In the genomic region with DNA sequence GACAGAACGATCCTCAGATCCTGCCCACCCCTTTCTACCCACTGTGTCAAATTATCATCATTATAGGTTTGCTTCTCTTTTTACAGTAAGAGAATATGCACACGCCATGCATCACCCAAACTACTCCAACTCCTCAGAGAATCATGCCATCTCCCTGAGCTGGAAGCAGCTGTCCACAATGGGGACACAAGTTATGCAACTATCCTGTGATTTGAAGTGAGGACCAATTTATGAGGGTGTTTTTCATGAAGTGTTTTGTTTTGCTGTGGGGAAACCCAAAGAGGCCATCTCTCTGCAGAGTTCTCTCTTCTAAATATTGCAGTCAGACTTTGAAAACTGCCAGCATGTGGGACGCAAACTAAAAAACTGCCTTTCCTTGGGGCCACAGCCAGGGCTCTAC, we compare ENCODE assay signal across 25 cellular contexts. TPM values are rescaled to one million over a fixed set of nuclear protein-coding genes. Genes with fewer than 3 reads are reported as not detected.
A peak's percentile ranks its signal among the peaks of the same experiment; 100 is the strongest.
DNase-seq lines count a peak whose midpoint lies in the region; ATAC-seq and TF ChIP-seq lines count a peak whose summit lies in the region.
"Had no signal": no experiment of that assay in that cellular context is flagged by ENCODE, and none has a peak within 500 bp of the region (broad histone marks: within the 10 kb centered on the region; RNA-seq: fewer than 3 reads in every experiment).

No MANE protein-coding gene starts in this region.

- TF ChIP-seq RAD21 in IMR-90 (IDR thresholded peaks at IDR 0.05; ENCODE audit: low read length): no peak

- H3K56ac ChIP-seq in IMR-90 (ENCODE audit: extremely low read depth, insufficient read depth, low read length): no peak overlapping the region

- peaks cover 9 to 76% (median 74%) of the 10 kb centered on the region in 10 experiments for H3K4me1 ChIP-seq in BLaER1 treated with 17β-estradiol and CSF1 and Interleukin-3, amounts not matched to agents 10 nM and 100 nM
- peaks cover 11% of the 10 kb centered on the region for H3K4me1 ChIP-seq in IMR-90 (ENCODE audit: control insufficient read depth, insufficient read depth, low read length)
- peaks cover 69% of the 10 kb centered on the region for H3K4me1 ChIP-seq in adipocyte (ENCODE audit: control insufficient read depth, insufficient read depth, low read length)

- peak overlapping the region; percentile 63 to 90 (median 87) for H3K27ac ChIP-seq in BLaER1 treated with 17β-estradiol and CSF1 and Interleukin-3, amounts not matched to agents 10 nM and 100 nM
- no peak overlapping the region for H3K27ac ChIP-seq in IMR-90 (ENCODE audit: insufficient read depth, low read length)
- H3K27ac ChIP-seq: cardiac muscle cell, thoracic aorta had no signal

- dilution Hi-C loops in IMR-90 (cut with HindIII; ENCODE audit: low sequenced_read_pairs, unreplicated experiment): no loop called here

- H4K20me1 ChIP-seq in BLaER1 treated with 17β-estradiol and CSF1 and Interleukin-3, amounts not matched to agents 10 nM and 100 nM: no peaks in the 10 kb centered on the region
- H4K20me1 ChIP-seq in IMR-90 (ENCODE audit: insufficient read depth, low read length): no peaks in the 10 kb centered on the region

- no peaks in the 10 kb centered on the region for H3K36me3 ChIP-seq in BLaER1 treated with 17β-estradiol and CSF1 and Interleukin-3, amounts not matched to agents 10 nM and 100 nM
- H3K36me3 ChIP-seq in IMR-90 (ENCODE audit: control insufficient read depth, insufficient read depth, low read length) (no peaks in the 10 kb centered on the region), adipocyte (ENCODE audit: control insufficient read depth, insufficient read depth, low read length, severe bottlenecking) (no peaks in the 10 kb centered on the region)
- H3K36me3 ChIP-seq: cardiac muscle cell, heart right ventricle, thoracic aorta had no signal

- H3K79me1 ChIP-seq in IMR-90 (ENCODE audit: low read depth in 1 of 2, low read length in 2 of 2): no peaks in the 10 kb centered on the region

- no peak overlapping the region for H3K23ac ChIP-seq in IMR-90 (ENCODE audit: low read depth, low read length)

- H3K4ac ChIP-seq in IMR-90 (ENCODE audit: low read depth, low read length): no peak overlapping the region

- CTCF ChIA-PET in IMR-90 (lab: Yijun Ruan, JAX): no interaction called here

- H2BK15ac ChIP-seq in IMR-90 (ENCODE audit: low read depth, low read length): no peak overlapping the region

- H3K27me3 ChIP-seq in BLaER1 treated with 17β-estradiol and CSF1 and Interleukin-3, amounts not matched to agents 10 nM and 100 nM: no peaks in the 10 kb centered on the region
- H3K27me3 ChIP-seq in IMR-90 (ENCODE audit: control insufficient read depth, insufficient read depth, low read length) (no peaks in the 10 kb centered on the region), adipocyte (replicated peaks; ENCODE audit: control insufficient read depth, insufficient read depth, low read length) (no peaks in the 10 kb centered on the region)
- H3K27me3 ChIP-seq: cardiac muscle cell, heart right ventricle had no signal

- intact Hi-C loops in IMR-90 (cut with micrococcal nuclease) (no loop called here), sciatic nerve (cut with DNase I) (no loop called here)

- DNase-seq in IMR-90 (no peak), adipocyte (ENCODE audit: low read depth) (no peak), sciatic nerve (ENCODE audit: low spot score) (no peak), dedifferentiated amniotic fluid mesenchymal stem cell (ENCODE audit: extremely low spot score) (no peak), NCI-H146 treated with DMSO at 0.1 percent for 48 hours (lab: John Stamatoyannopoulos, UW; ENCODE audit: unreplicated experiment) (no peak), pons (ENCODE audit: low spot score) (no peak), NCI-H1417 (lab: John Stamatoyannopoulos, UW) (no peak)
- DNase-seq: activated CD4-positive, CD25-positive, alpha-beta regulatory T cell treated with anti-CD3 and anti-CD28 coated beads, Interleukin-2, amount 50 U/mL, for 72 hours; activated naive CD4-positive, alpha-beta T cell; activated T-cell treated with anti-CD3 and anti-CD28 coated beads, Interleukin-2, amount 50 U/mL, for 4 hours; amygdala; dermis blood vessel endothelial cell; DMS79 treated with DMSO at 0.1 percent for 48 hours; heart right ventricle; left colon; NCI-H146; NCI-H510A treated with DMSO at 0.1 percent for 48 hours; nephron progenitor cell; small intestine; stimulated activated CD4-positive, alpha-beta T cell treated with anti-CD3 and anti-CD28 coated beads, Interleukin-2, amount 100 ng/mL, for 24 hours; SW 1271 had no signal

- no peak overlapping the region for H2BK120ac ChIP-seq in IMR-90 (ENCODE audit: low read depth, low read length)

- H2AK9ac ChIP-seq in IMR-90 (replicated peaks; ENCODE audit: low read depth, low read length, poor library complexity): no peak overlapping the region

- in situ Hi-C loops in IMR-90 (cut with MboI; ENCODE audit: low sequenced_read_pairs): no loop called here

- peaks cover 0 to 6% (median 0%) of the 10 kb centered on the region in 11 experiments; a peak in 3 of 22 replicates for H3K9me3 ChIP-seq in BLaER1 treated with 17β-estradiol and CSF1 and Interleukin-3, amounts not matched to agents 10 nM and 100 nM (replicated peaks in 1 of 11)
- no peaks in the 10 kb centered on the region for H3K9me3 ChIP-seq in IMR-90 (ENCODE audit: control insufficient read depth, insufficient read depth, low read length)
- no peaks in the 10 kb centered on the region for H3K9me3 ChIP-seq in adipocyte (ENCODE audit: control insufficient read depth, low read length)
- H3K9me3 ChIP-seq: heart right ventricle, thoracic aorta had no signal

- H4K8ac ChIP-seq in IMR-90 (ENCODE audit: low read depth in 2 of 2, low read length in 2 of 2): no peak overlapping the region

- POLR2A ChIA-PET in IMR-90 (lab: Charles Lee; ENCODE audit: unreplicated experiment): no interaction called here

- no peak overlapping the region for H2AK5ac ChIP-seq in IMR-90 (ENCODE audit: low read depth, low read length)

- H2BK5ac ChIP-seq in IMR-90 (ENCODE audit: low read depth, low read length, poor library complexity, severe bottlenecking): no peak overlapping the region

- no peak overlapping the region for H4K91ac ChIP-seq in IMR-90 (ENCODE audit: insufficient read depth, low read depth, low read length)

- 0 out of 20 replicates have a peak overlapping the region, but pooled peaks of 1 of the 10 experiments have one; percentile 1 for H3K4me3 ChIP-seq in BLaER1 treated with 17β-estradiol and CSF1 and Interleukin-3, amounts not matched to agents 10 nM and 100 nM
- H3K4me3 ChIP-seq in IMR-90 (ENCODE audit: insufficient read depth, low read depth, low read length) (no peak overlapping the region), adipocyte (ENCODE audit: low read length) (no peak overlapping the region)
- H3K4me3 ChIP-seq: cardiac muscle cell, heart right ventricle, thoracic aorta had no signal

- no peak overlapping the region for H3K14ac ChIP-seq in IMR-90 (replicated peaks; ENCODE audit: low read depth, low read length)

- no peak for ATAC-seq in IMR-90 (ENCODE audit: low read depth)
- peak; percentile 4 for ATAC-seq in sciatic nerve
- ATAC-seq: activated T-cell treated with anti-CD3 and anti-CD28 coated beads, Interleukin-2, amount 50 U/mL, for 4 hours; left colon; stimulated activated effector memory CD8-positive, alpha-beta T cell treated with anti-CD3 and anti-CD28 coated beads, Interleukin-12 subunit alpha, Interleukin-12 subunit beta, amount 100 ng/mL, for 72 hours had no signal

- H2BK20ac ChIP-seq in IMR-90 (ENCODE audit: low read depth, low read length): no peak overlapping the region

- no CpG with 5 or more reads among the region's 3 CpGs for WGBS in IMR-90 (ENCODE audit: extremely low coverage in 2 of 2, insufficient read length in 1 of 2), 2 experiments

- H4K5ac ChIP-seq in IMR-90 (ENCODE audit: low read depth, low read length): no peak overlapping the region

- no TSS peak for BruUV-seq in IMR-90 (replicated peaks; lab: Mats Ljungman, UMichigan)

- H3K9me1 ChIP-seq in IMR-90 (ENCODE audit: insufficient read depth, low read length): peaks cover 3% of the 10 kb centered on the region; the same call in 1 of the 2 replicates

- peak overlapping the region; percentile 27 to 87 (median 79) for H3K4me2 ChIP-seq in BLaER1 treated with 17β-estradiol and CSF1 and Interleukin-3, amounts not matched to agents 10 nM and 100 nM
- H3K4me2 ChIP-seq in IMR-90 (ENCODE audit: low read depth, low read length): no peak overlapping the region

- H3K18ac ChIP-seq in IMR-90 (ENCODE audit: low read depth, low read length): no peak overlapping the region

- H3K9ac ChIP-seq in BLaER1 treated with 17β-estradiol and CSF1 and Interleukin-3, amounts not matched to agents 10 nM and 100 nM: peak overlapping the region; percentile 36 to 76 (median 71); a peak in 17 of 22 replicates
- H3K9ac ChIP-seq in IMR-90 (ENCODE audit: low read depth, low read length): no peak overlapping the region
- H3K9ac ChIP-seq in adipocyte (ENCODE audit: low read length): peak overlapping the region; percentile 31

- H2AFZ ChIP-seq in IMR-90 (replicated peaks; ENCODE audit: low read length, poor library complexity): peak overlapping the region; percentile 29

- no peak for TF ChIP-seq POLR2A in IMR-90 (IDR thresholded peaks at IDR 0.05; ENCODE audit: low read depth, low read length)

- no peak for TF ChIP-seq CTCF in IMR-90 (conservative IDR thresholded peaks at IDR 0.05; ENCODE audit: low read depth, low read length)

TF ChIP-seq in IMR-90, 13 proteins besides CTCF, POLR2A, EP300 and RAD21:
- TF ChIP-seq RCOR1 (IDR thresholded peaks at IDR 0.05; ENCODE audit: insufficient replicate concordance, low read length): no peak

RNA-seq across cellular contexts. Expression of a gene that starts 35.8 kb away (rescaled TPM):
- total RNA-seq in IMR-90 (2012; rRNA removed): 1.1 and 1.3 TPM in 2 replicates
- 0.63 and 0.79 TPM in 2 replicates for polyA plus RNA-seq in IMR-90 (2012; rRNA removed)
- 0.62 and 0.92 TPM in 2 replicates for polyA plus RNA-seq in IMR-90 (2012; cell fraction: cytosol; rRNA removed)
- polyA plus RNA-seq in IMR-90 (2012; cell fraction: nucleus; rRNA removed; ENCODE audit: low replicate concordance): 0.30 and 0.40 TPM in 2 replicates
- 36.5 TPM for total RNA-seq in sciatic nerve
- total RNA-seq: cardiac muscle cell had no signal
- polyA plus RNA-seq: cardiac muscle cell had no signal

Comparison
In these comparisons a context has a peak if more than half of its experiments do, and no peak if none do; other contexts are left out.
1. RNA of a gene that starts 35.8 kb away (total RNA-seq): 36.5 TPM in sciatic nerve (single experiment); 1.1 to 1.3 TPM in IMR-90; every median in the first group is over 10 times any median in the second.